Comparison of ENCODE assay signal across 24 cellular contexts in genomic region chr3:184832044-184832443, GRCh38.
"Had no signal": no experiment of that assay in that cellular context is flagged by ENCODE, and none has a peak within 500 bp of the region (broad histone marks: within the 10 kb centered on the region; RNA-seq: fewer than 3 reads in every experiment).

No MANE protein-coding gene starts in this region.

- H3K4me1 ChIP-seq: breast epithelium, prostate gland, testis, transverse colon had no signal

- H3K4me3 Mint-ChIP-seq: activated CD4-positive, alpha-beta T cell treated with anti-CD3 and anti-CD28 coated beads, Interleukin-2, amount 10 ng/mL, durations not matched to agents 7 days and 5 days; activated CD8-positive, alpha-beta T cell treated with anti-CD3 and anti-CD28 coated beads for 36 hours; activated naive CD8-positive, alpha-beta T cell treated with anti-CD3 and anti-CD28 coated beads, Interleukin-2, amount 50 U/mL, for 24 hours; activated T-cell treated with anti-CD3 and anti-CD28 coated beads, Interleukin-2, amount 50 U/mL, for 4 hours; activated T-helper 17 cell treated with anti-CD3 and anti-CD28 coated beads, Interleukin-2, amount 50 U/mL, for 72 hours; nephron progenitor cell had no signal

- H3K27me3 Mint-ChIP-seq: activated CD4-positive, alpha-beta T cell treated with anti-CD3 and anti-CD28 coated beads, Interleukin-2, amount 10 ng/mL, durations not matched to agents 7 days and 5 days; activated CD8-positive, alpha-beta T cell treated with anti-CD3 and anti-CD28 coated beads for 36 hours; activated naive CD8-positive, alpha-beta T cell treated with anti-CD3 and anti-CD28 coated beads, Interleukin-2, amount 50 U/mL, for 24 hours; activated T-helper 17 cell treated with anti-CD3 and anti-CD28 coated beads, Interleukin-2, amount 50 U/mL, for 72 hours had no signal

- H3K36me3 ChIP-seq: breast epithelium, ovary, prostate gland had no signal

- H3K27ac Mint-ChIP-seq: activated CD4-positive, alpha-beta T cell treated with anti-CD3 and anti-CD28 coated beads, Interleukin-2, amount 10 ng/mL, durations not matched to agents 7 days and 5 days; activated CD8-positive, alpha-beta T cell treated with anti-CD3 and anti-CD28 coated beads for 36 hours; activated naive CD8-positive, alpha-beta T cell treated with anti-CD3 and anti-CD28 coated beads, Interleukin-2, amount 50 U/mL, for 24 hours; activated T-helper 17 cell treated with anti-CD3 and anti-CD28 coated beads, Interleukin-2, amount 50 U/mL, for 72 hours; nephron progenitor cell had no signal

- ATAC-seq: activated CD4-positive, CD25-positive, alpha-beta regulatory T cell treated with anti-CD3 and anti-CD28 coated beads, Interleukin-2, amount 50 U/mL, for 24 hours; activated CD8-positive, alpha-beta T cell treated with anti-CD3 and anti-CD28 coated beads for 36 hours; activated naive CD8-positive, alpha-beta T cell treated with anti-CD3 and anti-CD28 coated beads, Interleukin-2, amount 50 U/mL, for 24 hours; activated T-cell treated with anti-CD3 and anti-CD28 coated beads, Interleukin-2, amount 50 U/mL, for 4 hours; activated T-helper 17 cell treated with anti-CD3 and anti-CD28 coated beads, Interleukin-2, amount 50 U/mL, for 72 hours; left cardiac atrium; stimulated activated naive CD8-positive, alpha-beta T cell treated with anti-CD3 and anti-CD28 coated beads, Interleukin-15, Interleukin-2, amounts not matched to agents 100 U/mL and 50 U/mL, for 24 hours had no signal

- H3K27me3 ChIP-seq: breast epithelium, ovary, testis, transverse colon had no signal

- H3K9me3 ChIP-seq: breast epithelium, ovary, prostate gland, testis, transverse colon had no signal

- H3K9me3 Mint-ChIP-seq: activated CD4-positive, alpha-beta T cell treated with anti-CD3 and anti-CD28 coated beads, Interleukin-2, amount 10 ng/mL, durations not matched to agents 7 days and 5 days; activated CD8-positive, alpha-beta T cell treated with anti-CD3 and anti-CD28 coated beads for 36 hours; activated naive CD8-positive, alpha-beta T cell treated with anti-CD3 and anti-CD28 coated beads, Interleukin-2, amount 50 U/mL, for 24 hours; activated T-cell treated with anti-CD3 and anti-CD28 coated beads, Interleukin-2, amount 50 U/mL, for 4 hours; activated T-helper 17 cell treated with anti-CD3 and anti-CD28 coated beads, Interleukin-2, amount 50 U/mL, for 72 hours; nephron progenitor cell had no signal

- DNase-seq: activated CD4-positive, alpha-beta T cell treated with anti-CD3 and anti-CD28 coated beads, Interleukin-2, amount 10 ng/mL, durations not matched to agents 7 days and 5 days; activated CD8-positive, alpha-beta T cell treated with anti-CD3 and anti-CD28 coated beads for 36 hours; activated gamma-delta T cell treated with Interleukin-2 at 50 U/mL for 16 hours; activated naive CD4-positive, alpha-beta T cell treated with anti-CD3 and anti-CD28 coated beads, Interleukin-2, amount 50 U/mL, for 16 hours; activated naive CD8-positive, alpha-beta T cell treated with anti-CD3 and anti-CD28 coated beads, Interleukin-2, amount 50 U/mL, for 24 hours; activated T-cell treated with anti-CD3 and anti-CD28 coated beads, Interleukin-2, amount 50 U/mL, for 4 hours; central memory CD4-positive, alpha-beta T cell; head of caudate nucleus; hippocampal formation; left cardiac atrium; mammary epithelial cell; nephron progenitor cell; ovary; stimulated activated CD4-positive, alpha-beta T cell treated with anti-CD3 and anti-CD28 coated beads, Interleukin-2, amount 100 ng/mL, for 48 hours; stimulated activated naive CD8-positive, alpha-beta T cell treated with anti-CD3 and anti-CD28 coated beads, Interleukin-15, Interleukin-2, amounts not matched to agents 100 U/mL and 50 U/mL, for 24 hours; T-helper 9 cell; testis; transverse colon; WERI-Rb-1 had no signal

- H3K4me3 ChIP-seq: breast epithelium, ovary, prostate gland, testis, transverse colon had no signal

- H3K4me1 Mint-ChIP-seq: activated CD4-positive, alpha-beta T cell treated with anti-CD3 and anti-CD28 coated beads, Interleukin-2, amount 10 ng/mL, durations not matched to agents 7 days and 5 days had no signal

- H3K27ac ChIP-seq: breast epithelium, epithelial cell of prostate, ovary, prostate gland, testis, transverse colon, WERI-Rb-1 had no signal
